In genomic region chr17:12567077-12568053, GRCh38 we compare ENCODE assay signal across 17 cellular contexts.
"Had no signal": no experiment of that assay in that cellular context is flagged by ENCODE, and none has a peak within 500 bp of the region (broad histone marks: within the 10 kb centered on the region; RNA-seq: fewer than 3 reads in every experiment).

No MANE protein-coding gene starts in this region.

- H3K36me3 ChIP-seq: brain microvascular endothelial cell, neutrophil, sigmoid colon, tibial nerve had no signal

- DNase-seq: activated CD4-positive, alpha-beta T cell treated with anti-CD3 and anti-CD28 coated beads for 4 hours; activated CD8-positive, alpha-beta T cell treated with anti-CD3 and anti-CD28 coated beads for 36 hours; activated naive CD4-positive, alpha-beta T cell treated with Interleukin-2 at 50 U/mL for 16 hours; activated naive CD8-positive, alpha-beta T cell treated with anti-CD3 and anti-CD28 coated beads, Interleukin-2, amount 10 ng/mL, durations not matched to agents 7 days and 5 days; activated T-cell treated with anti-CD3 and anti-CD28 coated beads, Interleukin-2, amount 50 U/mL, for 1 hour; brain microvascular endothelial cell; dorsolateral prefrontal cortex; foreskin keratinocyte; immature natural killer cell; natural killer cell; sigmoid colon; stimulated activated CD4-positive, alpha-beta T cell treated with anti-CD3 and anti-CD28 coated beads, Interleukin-4, amount 100 ng/mL, for 4 hours; SW 1271 had no signal

- H3K4me1 ChIP-seq: foreskin keratinocyte, tibial nerve had no signal

- H3K4me3 ChIP-seq: dorsolateral prefrontal cortex, tibial nerve had no signal

- H3K27ac ChIP-seq: brain microvascular endothelial cell, dorsolateral prefrontal cortex, foreskin keratinocyte, neutrophil, tibial nerve had no signal

- ATAC-seq: activated CD8-positive, alpha-beta T cell treated with anti-CD3 and anti-CD28 coated beads for 36 hours; activated T-helper 17 cell treated with anti-CD3 and anti-CD28 coated beads, Interleukin-2, amount 50 U/mL, for 72 hours; natural killer cell; stimulated activated memory B cell treated with anti-CD40 and anti-IgM and Interleukin-4, amounts not matched to agents 10 μg/mL and 1 μg/mL and 100 μg/mL, for 72 hours had no signal

- H3K36me3 Mint-ChIP-seq: activated naive CD8-positive, alpha-beta T cell treated with anti-CD3 and anti-CD28 coated beads, Interleukin-2, amount 10 ng/mL, durations not matched to agents 7 days and 5 days; immature natural killer cell; natural killer cell; stimulated activated memory B cell treated with anti-CD40 and anti-IgM and Interleukin-4, amounts not matched to agents 10 μg/mL and 1 μg/mL and 100 μg/mL, for 72 hours had no signal

- H3K27me3 ChIP-seq: brain microvascular endothelial cell, neutrophil, sigmoid colon, tibial nerve had no signal

- H3K27ac Mint-ChIP-seq: activated CD8-positive, alpha-beta T cell treated with anti-CD3 and anti-CD28 coated beads for 36 hours; activated naive CD8-positive, alpha-beta T cell treated with anti-CD3 and anti-CD28 coated beads, Interleukin-2, amount 10 ng/mL, durations not matched to agents 7 days and 5 days; activated T-helper 17 cell treated with anti-CD3 and anti-CD28 coated beads, Interleukin-2, amount 50 U/mL, for 72 hours; immature natural killer cell; natural killer cell; stimulated activated memory B cell treated with anti-CD40 and anti-IgM and Interleukin-4, amounts not matched to agents 10 μg/mL and 1 μg/mL and 100 μg/mL, for 72 hours had no signal

- H3K4me1 Mint-ChIP-seq: activated naive CD8-positive, alpha-beta T cell treated with anti-CD3 and anti-CD28 coated beads, Interleukin-2, amount 10 ng/mL, durations not matched to agents 7 days and 5 days; activated T-helper 17 cell treated with anti-CD3 and anti-CD28 coated beads, Interleukin-2, amount 50 U/mL, for 72 hours; immature natural killer cell; natural killer cell; stimulated activated memory B cell treated with anti-CD40 and anti-IgM and Interleukin-4, amounts not matched to agents 10 μg/mL and 1 μg/mL and 100 μg/mL, for 72 hours had no signal

- H3K4me3 Mint-ChIP-seq: activated CD8-positive, alpha-beta T cell treated with anti-CD3 and anti-CD28 coated beads for 36 hours; activated naive CD8-positive, alpha-beta T cell treated with anti-CD3 and anti-CD28 coated beads, Interleukin-2, amount 10 ng/mL, durations not matched to agents 7 days and 5 days; activated T-helper 17 cell treated with anti-CD3 and anti-CD28 coated beads, Interleukin-2, amount 50 U/mL, for 72 hours; immature natural killer cell; natural killer cell; stimulated activated memory B cell treated with anti-CD40 and anti-IgM and Interleukin-4, amounts not matched to agents 10 μg/mL and 1 μg/mL and 100 μg/mL, for 72 hours had no signal

- H3K9me3 ChIP-seq: neutrophil, sigmoid colon, tibial nerve had no signal

- H3K27me3 Mint-ChIP-seq: activated CD8-positive, alpha-beta T cell treated with anti-CD3 and anti-CD28 coated beads for 36 hours; activated naive CD8-positive, alpha-beta T cell treated with anti-CD3 and anti-CD28 coated beads, Interleukin-2, amount 10 ng/mL, durations not matched to agents 7 days and 5 days had no signal
